In genomic region chr19:48354332-48354992, GRCh38 we compare ENCODE assay signal across 1 cellular context.
TF ChIP-seq lines count a peak whose summit lies in the region.

No MANE protein-coding gene starts in this region.

TF ChIP-seq in HepG2, 621 proteins besides CTCF, POLR2A, EP300 and RAD21 (continued from another document and continues in another):
- TF ChIP-seq IRF1 (CRISPR knock-in tag; IDR thresholded peaks at IDR 0.05; ENCODE audit: low read depth) (peak; percentile 37; the same call in 1 of the 2 replicates), ETV5 (CRISPR knock-in tag; IDR thresholded peaks at IDR 0.05; ENCODE audit: borderline replicate concordance) (peak; percentile 41; the same call in 1 of the 2 replicates), KDM6A (CRISPR knock-in tag; IDR thresholded peaks at IDR 0.05; ENCODE audit: low read depth) (peak; percentile 81), TCF7L2 (IDR thresholded peaks at IDR 0.05; ENCODE audit: low read depth, low read length) (peak; percentile 94), ZNF207 (IDR thresholded peaks at IDR 0.05; ENCODE audit: borderline replicate concordance) (no peak), ARHGAP35 (CRISPR knock-in tag; IDR thresholded peaks at IDR 0.05; ENCODE audit: borderline replicate concordance) (no peak), AGO2 (optimal IDR thresholded peaks at IDR 0.05; ENCODE audit: low read depth, low read length) (no peak), HDAC2 (CRISPR knock-in tag; IDR thresholded peaks at IDR 0.05) (peak; percentile 85), ZKSCAN5 (CRISPR knock-in tag; IDR thresholded peaks at IDR 0.05) (no peak), SMARCE1 (IDR thresholded peaks at IDR 0.05; ENCODE audit: borderline replicate concordance) (no peak), TBP (CRISPR knock-in tag; IDR thresholded peaks at IDR 0.05) (no peak), TFDP1 (CRISPR knock-in tag; IDR thresholded peaks at IDR 0.05; ENCODE audit: borderline replicate concordance) (peak; percentile 66; the same call in 1 of the 2 replicates), ZNF7 (CRISPR knock-in tag; IDR thresholded peaks at IDR 0.05) (no peak), UBTF (CRISPR knock-in tag; IDR thresholded peaks at IDR 0.05) (peak; percentile 66), DNMT3B (CRISPR knock-in tag; conservative IDR thresholded peaks at IDR 0.05) (peak; percentile 93; the same call in 1 of the 2 replicates), SIN3A (IDR thresholded peaks at IDR 0.05; ENCODE audit: borderline replicate concordance, low read depth, low read length) (0 out of 2 replicates have a peak, but pooled peaks have one; percentile 53), E2F2 (CRISPR knock-in tag; IDR thresholded peaks at IDR 0.05; ENCODE audit: borderline replicate concordance) (no peak), NAIF1 (CRISPR knock-in tag; IDR thresholded peaks at IDR 0.05; ENCODE audit: borderline replicate concordance) (peak; percentile 70; the same call in 1 of the 2 replicates), HINFP (CRISPR knock-in tag; IDR thresholded peaks at IDR 0.05; ENCODE audit: low read depth) (no peak), ZBTB3 (CRISPR knock-in tag; IDR thresholded peaks at IDR 0.05; ENCODE audit: borderline replicate concordance, low read depth) (0 out of 2 replicates have a peak, but pooled peaks have one; percentile 27), ELF3 (CRISPR knock-in tag; IDR thresholded peaks at IDR 0.05) (peak; percentile 66; the same call in 1 of the 2 replicates), ZSCAN25 (CRISPR knock-in tag; IDR thresholded peaks at IDR 0.05) (peak; percentile 83), SP2 (CRISPR knock-in tag; IDR thresholded peaks at IDR 0.05) (no peak), NFIB (CRISPR knock-in tag; IDR thresholded peaks at IDR 0.05; ENCODE audit: borderline replicate concordance) (no peak), PAF1 (CRISPR knock-in tag; IDR thresholded peaks at IDR 0.05) (no peak), THAP11 (CRISPR knock-in tag; IDR thresholded peaks at IDR 0.05) (peak; percentile 84), ZNF713 (CRISPR knock-in tag; IDR thresholded peaks at IDR 0.05) (no peak), MAX (IDR thresholded peaks at IDR 0.05) (peak; percentile 74), ZNF570 (CRISPR knock-in tag; IDR thresholded peaks at IDR 0.05; ENCODE audit: borderline replicate concordance) (no peak), AKAP8 (CRISPR knock-in tag; IDR thresholded peaks at IDR 0.05) (peak; percentile 25; the same call in 1 of the 2 replicates), MAFG (CRISPR knock-in tag; IDR thresholded peaks at IDR 0.05) (peak; percentile 91), ZBTB40 (IDR thresholded peaks at IDR 0.05) (no peak), ZBTB40 (CRISPR knock-in tag; IDR thresholded peaks at IDR 0.05) (peak; percentile 30; the same call in 1 of the 2 replicates), SMC3 (IDR thresholded peaks at IDR 0.05; ENCODE audit: low read length) (no peak), FOXM1 (CRISPR knock-in tag; IDR thresholded peaks at IDR 0.05) (no peak), CENPBD1 (CRISPR knock-in tag; IDR thresholded peaks at IDR 0.05; ENCODE audit: borderline replicate concordance, low read depth) (no peak), MED8 (CRISPR knock-in tag; IDR thresholded peaks at IDR 0.05; ENCODE audit: insufficient replicate concordance) (peak; percentile 50), ZNF337 (CRISPR knock-in tag; IDR thresholded peaks at IDR 0.05; ENCODE audit: borderline replicate concordance, low read depth) (peak; percentile 43; the same call in 1 of the 2 replicates), MYPOP (CRISPR knock-in tag; IDR thresholded peaks at IDR 0.05) (peak; percentile 72; the same call in 1 of the 2 replicates), HNF4G (IDR thresholded peaks at IDR 0.05; ENCODE audit: borderline replicate concordance, low read depth, low read length) (no peak), HNF4G (CRISPR knock-in tag; IDR thresholded peaks at IDR 0.05; ENCODE audit: borderline replicate concordance, low read depth) (no peak), ZNF331 (CRISPR knock-in tag; IDR thresholded peaks at IDR 0.05) (peak; percentile 75), SMARCC2 (IDR thresholded peaks at IDR 0.05) (no peak), ZNF629 (CRISPR knock-in tag; conservative IDR thresholded peaks at IDR 0.05) (peak; percentile 60; the same call in 1 of the 2 replicates), SNAPC2 (CRISPR knock-in tag; IDR thresholded peaks at IDR 0.05) (0 out of 2 replicates have a peak, but pooled peaks have one; percentile 19), KAT2B (IDR thresholded peaks at IDR 0.05; ENCODE audit: borderline replicate concordance, low read depth, low read length) (no peak)
